ENCODE assay signal across 9 cellular contexts in the genomic region with DNA sequence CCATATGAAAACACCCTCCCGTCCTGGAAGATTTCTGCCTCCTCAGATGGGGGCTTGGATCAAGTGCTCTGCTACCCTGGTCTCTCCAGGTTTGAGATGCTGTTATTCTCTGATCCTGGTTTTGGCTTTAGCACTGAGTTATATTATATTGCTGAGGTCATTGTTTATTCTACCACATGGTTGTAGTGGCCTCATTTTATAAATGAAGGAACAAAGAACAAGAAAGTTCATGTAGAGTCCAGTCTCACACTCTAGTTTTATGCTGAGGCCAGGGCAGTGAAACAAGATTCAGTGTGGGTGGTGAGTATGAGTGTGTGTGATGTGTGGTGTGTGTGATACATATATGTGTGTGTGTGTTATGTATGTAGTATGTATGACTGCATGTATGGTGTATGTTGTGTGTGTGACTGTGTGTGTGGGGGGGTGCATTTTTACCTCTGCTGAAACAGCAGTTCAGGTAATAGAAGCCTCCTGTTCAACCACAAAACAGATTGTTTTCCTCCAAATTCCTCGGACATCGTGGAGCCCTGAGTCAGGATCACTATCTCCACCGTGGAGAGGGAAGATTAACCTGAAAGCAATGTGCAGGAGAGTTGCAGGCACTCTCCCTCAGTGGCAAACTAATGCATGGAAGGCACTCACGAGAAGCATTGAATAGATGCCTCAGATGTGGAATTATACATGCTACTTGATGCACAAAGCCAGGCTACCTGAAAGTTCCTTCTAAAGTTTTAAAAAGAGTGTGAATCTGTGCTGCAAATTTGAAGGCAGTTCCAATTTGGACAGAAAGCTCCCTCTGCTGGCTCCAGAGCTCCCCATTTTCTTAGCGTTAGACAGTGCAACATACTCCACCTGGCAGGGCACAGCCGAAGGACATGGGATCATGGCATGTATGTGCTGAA.
A peak's percentile ranks its signal among the peaks of the same experiment; 100 is the strongest.
DNase-seq lines count a peak whose midpoint lies in the region; ATAC-seq and TF ChIP-seq lines count a peak whose summit lies in the region.
"Had no signal": no experiment of that assay in that cellular context is flagged by ENCODE, and none has a peak within 500 bp of the region (broad histone marks: within the 10 kb centered on the region; RNA-seq: fewer than 3 reads in every experiment).

No MANE protein-coding gene starts in this region.

- no peak overlapping the region for H3K9ac ChIP-seq in OCI-LY1 (ENCODE audit: low read length)

- H3K36me3 Mint-ChIP-seq in nephron (ENCODE audit: low read depth): no peaks in the 10 kb centered on the region
- no peaks in the 10 kb centered on the region for H3K36me3 Mint-ChIP-seq in naive thymus-derived CD8-positive, alpha-beta T cell
- H3K36me3 Mint-ChIP-seq: IgD-negative memory B cell had no signal

- H3K36me3 ChIP-seq in OCI-LY1 (ENCODE audit: insufficient read depth, low read length): no peaks in the 10 kb centered on the region

- H3K4me3 ChIP-seq in OCI-LY1 (ENCODE audit: low read depth, low read length, poor library complexity, severe bottlenecking): no peak overlapping the region

- H3K79me2 ChIP-seq in OCI-LY1 (ENCODE audit: insufficient read depth, low read length): no peaks in the 10 kb centered on the region

- no peaks in the 10 kb centered on the region for H4K20me1 ChIP-seq in OCI-LY1 (ENCODE audit: insufficient read depth, low read length)

- no peaks in the 10 kb centered on the region for H3K27me3 Mint-ChIP-seq in nephron (ENCODE audit: low read depth)
- H3K27me3 Mint-ChIP-seq in naive thymus-derived CD8-positive, alpha-beta T cell: peaks cover 15 to 47% (median 21%) of the 10 kb centered on the region in 5 donors

- H3K27ac Mint-ChIP-seq in nephron: peak overlapping the region; percentile 73 to 88 (median 81)
- H3K27ac Mint-ChIP-seq in naive thymus-derived CD8-positive, alpha-beta T cell: no peak overlapping the region
- H3K27ac Mint-ChIP-seq: IgD-negative memory B cell had no signal

- ATAC-seq in esophagus mucosa: peak; percentile 67
- no peak for ATAC-seq in naive thymus-derived CD8-positive, alpha-beta T cell
- no peak for ATAC-seq in GM18520 (IDR thresholded peaks at IDR 0.05; ENCODE audit: unreplicated experiment)

- H3K27me3 ChIP-seq in OCI-LY1 (ENCODE audit: insufficient read depth, low read length): no peaks in the 10 kb centered on the region

- POLR2A ChIA-PET in naive thymus-derived CD8-positive, alpha-beta T cell (lab: Charles Lee): no interaction called here

- no peaks in the 10 kb centered on the region for H3F3A ChIP-seq in OCI-LY1 (ENCODE audit: insufficient read depth, low read length)

- H3K9me3 Mint-ChIP-seq in nephron: no peaks in the 10 kb centered on the region
- H3K9me3 Mint-ChIP-seq in naive thymus-derived CD8-positive, alpha-beta T cell: no peaks in the 10 kb centered on the region
- H3K9me3 Mint-ChIP-seq: IgD-negative memory B cell had no signal

- no peaks in the 10 kb centered on the region for H3K9me3 ChIP-seq in OCI-LY1 (ENCODE audit: low read length)

- H3K4me3 Mint-ChIP-seq in nephron: peak overlapping the region in 2 of 3 experiments; percentile 24 to 47
- H3K4me3 Mint-ChIP-seq in naive thymus-derived CD8-positive, alpha-beta T cell: no peak overlapping the region
- H3K4me3 Mint-ChIP-seq: IgD-negative memory B cell had no signal

- peaks cover 26% of the 10 kb centered on the region for H3K4me1 Mint-ChIP-seq in nephron
- no peaks in the 10 kb centered on the region for H3K4me1 Mint-ChIP-seq in naive thymus-derived CD8-positive, alpha-beta T cell
- H3K4me1 Mint-ChIP-seq: IgD-negative memory B cell had no signal

- no peak overlapping the region for H3K27ac ChIP-seq in OCI-LY1 (ENCODE audit: low read depth, low read length, poor library complexity, severe bottlenecking)

- no peaks in the 10 kb centered on the region for H3K4me1 ChIP-seq in OCI-LY1 (ENCODE audit: insufficient read depth, low read length, severe bottlenecking)

- H2AFZ ChIP-seq in OCI-LY1 (ENCODE audit: low read length): no peak overlapping the region

- no peak overlapping the region for H3K4me2 ChIP-seq in OCI-LY1 (ENCODE audit: low read length)

- DNase-seq in ELR (ENCODE audit: low read depth): peak; percentile 53
- DNase-seq in UCSD-AML1 (lab: John Stamatoyannopoulos, UW; ENCODE audit: unreplicated experiment): no peak
- no peak for DNase-seq in naive thymus-derived CD8-positive, alpha-beta T cell
- DNase-seq in NCI-H1694 treated with DMSO at 0.1 percent for 48 hours (lab: John Stamatoyannopoulos, UW): no peak

- peak; percentile 41; the same call in 1 of the 2 replicates for TF ChIP-seq CTCF in OCI-LY1 (IDR thresholded peaks at IDR 0.05; ENCODE audit: low read length)
- peak; percentile 77 to 81 (median 78) for TF ChIP-seq CTCF in nephron (IDR thresholded peaks at IDR 0.05; ENCODE audit: unreplicated experiment in 3 of 3)

- no peaks in the 10 kb centered on the region for H3K9me2 ChIP-seq in OCI-LY1 (ENCODE audit: low read depth, low read length)

Comparison
In these comparisons a context has a peak if more than half of its experiments do, and no peak if none do; other contexts are left out.
1. H3K27ac Mint-ChIP-seq: peak in nephron (3 of 3); none in naive thymus-derived CD8-positive, alpha-beta T cell (0 of 10).
2. H3K4me3 Mint-ChIP-seq: peak in nephron (2 of 3); none in naive thymus-derived CD8-positive, alpha-beta T cell (0 of 10).